In genomic region chr9:132327537-132327936, GRCh38 we compare ENCODE assay signal across 15 cellular contexts. TPM values are rescaled to one million over a fixed set of nuclear protein-coding genes. Genes with fewer than 3 reads are reported as not detected.
DNase-seq lines count a peak whose midpoint lies in the region; ATAC-seq and TF ChIP-seq lines count a peak whose summit lies in the region.
"Had no signal": no experiment of that assay in that cellular context is flagged by ENCODE, and none has a peak within 500 bp of the region (broad histone marks: within the 10 kb centered on the region; RNA-seq: fewer than 3 reads in every experiment).

No MANE protein-coding gene starts in this region.

- intact Hi-C loops in natural killer cell (cut with micrococcal nuclease): no loop called here
- intact Hi-C loops in gastrocnemius medialis (cut with DNase I; ENCODE audit: low total_unique reads): no loop called here

- no peaks in the 10 kb centered on the region for H3K27me3 Mint-ChIP-seq in natural killer cell (ENCODE audit: low read depth in 2 of 2)
- no peaks in the 10 kb centered on the region for H3K27me3 Mint-ChIP-seq in natural killer cell treated with Interleukin-12 subunit alpha and Interleukin-12 subunit beta and Interleukin-15 and Interleukin-18, amount 100 ng/mL, for 72 hours
- H3K27me3 Mint-ChIP-seq in activated T-helper 17 cell treated with anti-CD3 and anti-CD28 coated beads, Interleukin-2, amount 50 U/mL, for 72 hours: no peaks in the 10 kb centered on the region
- H3K27me3 Mint-ChIP-seq: CD8-positive, alpha-beta memory T cell had no signal

- in situ Hi-C loops in gastrocnemius medialis (cut with MboI; ENCODE audit: low sequenced_read_pairs in 4 of 4): no loop called here

- H3K9me3 Mint-ChIP-seq in natural killer cell: no peaks in the 10 kb centered on the region
- H3K9me3 Mint-ChIP-seq in natural killer cell treated with Interleukin-12 subunit alpha and Interleukin-12 subunit beta and Interleukin-15 and Interleukin-18, amount 100 ng/mL, for 72 hours: peaks cover 4% of the 10 kb centered on the region
- peaks cover 5% of the 10 kb centered on the region for H3K9me3 Mint-ChIP-seq in activated T-helper 17 cell treated with anti-CD3 and anti-CD28 coated beads, Interleukin-2, amount 50 U/mL, for 72 hours
- H3K9me3 Mint-ChIP-seq: CD8-positive, alpha-beta memory T cell; H9 had no signal

- H3K4me3 ChIP-seq in gastrocnemius medialis (no peak overlapping the region), tibial nerve (no peak overlapping the region)

- DNase-seq in natural killer cell (no peak), gastrocnemius medialis (peak; percentile 7 to 49), NCI-H2107 treated with DMSO at 0.1 percent for 48 hours (lab: John Stamatoyannopoulos, UW; ENCODE audit: unreplicated experiment) (no peak), tibial nerve (ENCODE audit: low spot score in 2 of 2) (no peak), T-helper 2 cell (no peak)
- DNase-seq in natural killer cell treated with Interleukin-12 subunit alpha and Interleukin-12 subunit beta and Interleukin-15 and Interleukin-18, amount 100 ng/mL, for 72 hours (ENCODE audit: low spot score): no peak
- DNase-seq: BE2C; Caco-2; CD8-positive, alpha-beta memory T cell; DND-41; GDM1; GOT3; H9 had no signal

- H3K4me1 ChIP-seq in gastrocnemius medialis (peaks cover 15 to 44% of the 10 kb centered on the region in 2 donors), tibial nerve (peaks cover 0 to 5% (median 0%) of the 10 kb centered on the region in 4 donors)

- H3K27ac ChIP-seq in gastrocnemius medialis (peak overlapping the region; percentile 55 to 75 (median 64)), tibial nerve (no peak overlapping the region)
- H3K27ac ChIP-seq: C4-2B had no signal

- no peak for TF ChIP-seq POLR2A in gastrocnemius medialis (IDR thresholded peaks at IDR 0.05)
- TF ChIP-seq POLR2A in tibial nerve (IDR thresholded peaks at IDR 0.05): no peak

- WGBS in tibial nerve, 2 donors: 98 to 99% methylated on average over 6 of the region's 6 CpGs

- TF ChIP-seq CTCF in natural killer cell (IDR thresholded peaks at IDR 0.05) (no peak), gastrocnemius medialis (IDR thresholded peaks at IDR 0.05 in 4 of 5, conservative IDR thresholded peaks at IDR 0.05 in 1 of 5) (no peak), tibial nerve (IDR thresholded peaks at IDR 0.05) (no peak)

- H3K9me3 ChIP-seq in gastrocnemius medialis: no peaks in the 10 kb centered on the region
- H3K9me3 ChIP-seq in tibial nerve: no peaks in the 10 kb centered on the region
- H3K9me3 ChIP-seq: BE2C, Caco-2 had no signal

- peak overlapping the region; percentile 34 to 56 for H3K27ac Mint-ChIP-seq in natural killer cell
- H3K27ac Mint-ChIP-seq in natural killer cell treated with Interleukin-12 subunit alpha and Interleukin-12 subunit beta and Interleukin-15 and Interleukin-18, amount 100 ng/mL, for 72 hours: no peak overlapping the region
- H3K27ac Mint-ChIP-seq in activated T-helper 17 cell treated with anti-CD3 and anti-CD28 coated beads, Interleukin-2, amount 50 U/mL, for 72 hours: no peak overlapping the region
- H3K27ac Mint-ChIP-seq: H9 had no signal

- H3K4me3 Mint-ChIP-seq in natural killer cell: no peak overlapping the region
- H3K4me3 Mint-ChIP-seq in natural killer cell treated with Interleukin-12 subunit alpha and Interleukin-12 subunit beta and Interleukin-15 and Interleukin-18, amount 100 ng/mL, for 72 hours: no peak overlapping the region
- peak overlapping the region; percentile 44 for H3K4me3 Mint-ChIP-seq in activated T-helper 17 cell treated with anti-CD3 and anti-CD28 coated beads, Interleukin-2, amount 50 U/mL, for 72 hours
- H3K4me3 Mint-ChIP-seq: CD8-positive, alpha-beta memory T cell; H9 had no signal

- H3K27me3 ChIP-seq in gastrocnemius medialis (no peaks in the 10 kb centered on the region), tibial nerve (no peaks in the 10 kb centered on the region)
- H3K27me3 ChIP-seq: BE2C had no signal

- peaks cover 0 to 64% of the 10 kb centered on the region in 2 donors for H3K36me3 ChIP-seq in gastrocnemius medialis
- H3K36me3 ChIP-seq in tibial nerve: peaks cover 3 to 94% (median 41%) of the 10 kb centered on the region in 3 donors

- no peak for TF ChIP-seq EP300 in tibial nerve (IDR thresholded peaks at IDR 0.05)

- peaks cover 59% of the 10 kb centered on the region for H3K36me3 Mint-ChIP-seq in natural killer cell
- peaks cover 70% of the 10 kb centered on the region for H3K36me3 Mint-ChIP-seq in natural killer cell treated with Interleukin-12 subunit alpha and Interleukin-12 subunit beta and Interleukin-15 and Interleukin-18, amount 100 ng/mL, for 72 hours
- peaks cover 100% of the 10 kb centered on the region for H3K36me3 Mint-ChIP-seq in activated T-helper 17 cell treated with anti-CD3 and anti-CD28 coated beads, Interleukin-2, amount 50 U/mL, for 72 hours (ENCODE audit: low read depth)

- ATAC-seq in natural killer cell: no peak
- ATAC-seq in natural killer cell treated with Interleukin-12 subunit alpha and Interleukin-12 subunit beta and Interleukin-15 and Interleukin-18, amount 100 ng/mL, for 72 hours: no peak
- no peak for ATAC-seq in activated T-helper 17 cell treated with anti-CD3 and anti-CD28 coated beads, Interleukin-2, amount 50 U/mL, for 72 hours (replicated peaks)
- ATAC-seq in gastrocnemius medialis: peak; percentile 80 to 95

- peaks cover 53 to 61% of the 10 kb centered on the region in 2 donors for H3K4me1 Mint-ChIP-seq in natural killer cell
- H3K4me1 Mint-ChIP-seq in natural killer cell treated with Interleukin-12 subunit alpha and Interleukin-12 subunit beta and Interleukin-15 and Interleukin-18, amount 100 ng/mL, for 72 hours (ENCODE audit: low read depth in 2 of 2): peaks cover 22 to 40% of the 10 kb centered on the region in 2 donors
- peaks cover 28% of the 10 kb centered on the region for H3K4me1 Mint-ChIP-seq in activated T-helper 17 cell treated with anti-CD3 and anti-CD28 coated beads, Interleukin-2, amount 50 U/mL, for 72 hours
- H3K4me1 Mint-ChIP-seq: H9 had no signal

RNA-seq across cellular contexts. Expression of gene SETX, which starts 27.2 kb away (rescaled TPM):
- 100 to 1,000 TPM in 1 of 3 donors, 10 to 100 TPM in 2; 85.3 to 109 (median 97.7) TPM for total RNA-seq in natural killer cell
- total RNA-seq in natural killer cell treated with Interleukin-12 subunit alpha and Interleukin-12 subunit beta and Interleukin-15 and Interleukin-18, amount 100 ng/mL, for 72 hours: 10 to 100 TPM; 66.1 to 67.4 TPM
- total RNA-seq in activated T-helper 17 cell treated with anti-CD3 and anti-CD28 coated beads, Interleukin-2, amount 50 U/mL, for 72 hours: 10 to 100 TPM; 39.9 to 41.3 TPM
- 10 to 100 TPM; 22.3 to 39.3 (median 24.8) TPM for total RNA-seq in gastrocnemius medialis
- total RNA-seq in tibial nerve: 10 to 100 TPM; 64.0 to 73.9 (median 65.1) TPM

Comparison
In these comparisons a context has a peak if more than half of its experiments do, and no peak if none do; other contexts are left out.
1. H3K27ac Mint-ChIP-seq: peak in natural killer cell (2 of 2); none in natural killer cell treated with Interleukin-12 subunit alpha and Interleukin-12 subunit beta and Interleukin-15 and Interleukin-18, amount 100 ng/mL, for 72 hours (0 of 2) and activated T-helper 17 cell treated with anti-CD3 and anti-CD28 coated beads, Interleukin-2, amount 50 U/mL, for 72 hours (single experiment).
2. ATAC-seq: peak in gastrocnemius medialis (2 of 2); none in natural killer cell (0 of 3), natural killer cell treated with Interleukin-12 subunit alpha and Interleukin-12 subunit beta and Interleukin-15 and Interleukin-18, amount 100 ng/mL, for 72 hours (0 of 2) and activated T-helper 17 cell treated with anti-CD3 and anti-CD28 coated beads, Interleukin-2, amount 50 U/mL, for 72 hours (single experiment).
3. DNase-seq: peak in gastrocnemius medialis (2 of 2); none in natural killer cell (single experiment), natural killer cell treated with Interleukin-12 subunit alpha and Interleukin-12 subunit beta and Interleukin-15 and Interleukin-18, amount 100 ng/mL, for 72 hours (single experiment), NCI-H2107 treated with DMSO at 0.1 percent for 48 hours (single experiment), tibial nerve (0 of 2) and T-helper 2 cell (0 of 5).
4. H3K27ac ChIP-seq: peak in gastrocnemius medialis (4 of 4); none in tibial nerve (0 of 4).